Comparison of ENCODE assay signal across 14 cellular contexts in the genomic region with DNA sequence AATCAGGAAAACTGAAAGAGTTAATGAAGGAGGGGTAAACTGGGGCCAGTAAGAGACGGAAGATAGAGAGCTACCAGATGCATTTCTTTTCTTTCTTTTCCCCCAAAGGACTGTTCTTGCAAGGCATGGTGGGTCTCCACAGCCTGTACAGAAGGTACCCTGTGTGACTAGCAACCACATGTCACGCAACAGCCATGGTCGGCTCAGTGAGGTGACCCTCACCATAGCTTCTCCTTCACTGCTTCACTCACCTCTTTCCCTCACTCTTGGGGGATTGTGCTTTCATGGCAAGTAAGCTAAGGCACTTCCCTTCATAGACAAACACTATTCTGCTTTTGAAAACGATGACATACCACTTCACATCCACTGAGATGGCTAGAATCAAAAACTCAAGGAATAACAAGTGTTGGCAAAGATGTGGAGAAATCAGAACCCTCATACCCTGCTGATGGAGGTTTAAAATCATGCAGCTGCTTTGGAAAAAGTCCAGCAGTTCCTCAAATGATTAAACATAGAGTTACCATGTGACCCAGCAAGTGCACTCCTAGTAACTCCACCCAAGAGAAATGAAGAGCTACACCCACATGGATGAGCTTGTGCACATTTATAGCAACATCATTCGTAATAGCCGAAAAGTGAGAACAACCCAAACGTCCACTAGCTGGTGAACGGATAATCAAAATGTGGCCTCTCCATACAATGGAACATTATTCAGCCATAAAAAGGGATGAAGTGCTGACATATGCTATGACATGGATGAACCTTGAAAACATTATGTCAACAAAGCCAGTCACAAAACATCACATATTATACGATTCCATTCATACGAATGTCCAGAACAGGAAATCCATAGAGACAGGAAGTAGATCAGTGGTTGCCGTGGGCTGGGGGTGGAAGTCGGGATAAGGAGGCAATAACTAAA.
"Had no signal": no experiment of that assay in that cellular context is flagged by ENCODE, and none has a peak within 500 bp of the region (broad histone marks: within the 10 kb centered on the region; RNA-seq: fewer than 3 reads in every experiment).

No MANE protein-coding gene starts in this region.

- H3K27me3 ChIP-seq: spleen had no signal

- H3K27me3 Mint-ChIP-seq: stimulated activated memory B cell treated with anti-CD40 and anti-IgM and Interleukin-4, amounts not matched to agents 10 μg/mL and 1 μg/mL and 100 μg/mL, for 72 hours; type B pancreatic cell had no signal

- H3K27ac Mint-ChIP-seq: stimulated activated memory B cell treated with anti-CD40 and anti-IgM and Interleukin-4, amounts not matched to agents 10 μg/mL and 1 μg/mL and 100 μg/mL, for 72 hours; type B pancreatic cell had no signal

- DNase-seq: activated CD4-positive, alpha-beta T cell treated with anti-CD3 and anti-CD28 coated beads, Interleukin-2, amount 50 U/mL, for 4 hours; activated naive CD4-positive, alpha-beta T cell; aorta; foreskin melanocyte; heart right ventricle; left ventricle myocardium inferior; right cardiac atrium; spleen; stimulated activated CD4-positive, alpha-beta T cell treated with anti-CD3 and anti-CD28 coated beads, Interleukin-1b, Interleukin-23, amount 100 ng/mL, for 48 hours had no signal

- H3K9me3 ChIP-seq: esophagus muscularis mucosa, heart right ventricle, left ventricle myocardium inferior, neutrophil, spleen had no signal

- H3K36me3 Mint-ChIP-seq: type B pancreatic cell had no signal

- H3K4me3 ChIP-seq: esophagus muscularis mucosa, heart right ventricle, left ventricle myocardium inferior, spleen had no signal

- ATAC-seq: activated CD4-positive, CD25-positive, alpha-beta regulatory T cell treated with anti-CD3 and anti-CD28 coated beads, Interleukin-2, amount 50 U/mL, for 24 hours; heart right ventricle; right cardiac atrium; stimulated activated memory B cell treated with anti-CD40 and anti-IgM and Interleukin-4, amounts not matched to agents 10 μg/mL and 1 μg/mL and 100 μg/mL, for 72 hours had no signal

- H3K36me3 ChIP-seq: esophagus muscularis mucosa, heart right ventricle, left ventricle myocardium inferior, neutrophil, spleen had no signal

- H3K4me3 Mint-ChIP-seq: stimulated activated memory B cell treated with anti-CD40 and anti-IgM and Interleukin-4, amounts not matched to agents 10 μg/mL and 1 μg/mL and 100 μg/mL, for 72 hours; type B pancreatic cell had no signal

- H3K27ac ChIP-seq: esophagus muscularis mucosa, left ventricle myocardium inferior, neutrophil, spleen had no signal
